ENCODE assay signal across 8 cellular contexts in the genomic region with DNA sequence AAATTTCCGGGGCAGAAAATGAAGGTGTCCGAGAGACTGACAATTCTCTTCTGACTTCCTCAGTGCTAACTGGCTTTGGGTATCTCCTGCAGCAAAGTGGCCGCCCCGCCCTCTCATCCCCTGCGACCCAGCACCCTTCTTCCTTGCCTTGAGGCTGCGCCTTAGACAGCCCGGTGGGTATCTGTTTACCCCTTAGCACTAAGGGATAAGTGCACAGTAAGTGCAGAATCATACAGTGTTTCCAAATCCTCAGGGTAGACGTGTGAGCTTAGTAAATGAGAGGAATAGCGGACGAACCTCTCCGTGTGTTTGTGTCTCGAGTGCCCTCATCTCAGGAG. TPM values are rescaled to one million over a fixed set of nuclear protein-coding genes. Genes with fewer than 3 reads are reported as not detected.
DNase-seq lines count a peak whose midpoint lies in the region; ATAC-seq and TF ChIP-seq lines count a peak whose summit lies in the region.

No MANE protein-coding gene starts in this region.

- no peak for TF ChIP-seq CTCF in adrenal gland (IDR thresholded peaks at IDR 0.05)

- ATAC-seq in GM18907 (IDR thresholded peaks at IDR 0.05; ENCODE audit: unreplicated experiment) (peak; percentile 57), HG03039 (IDR thresholded peaks at IDR 0.05; ENCODE audit: unreplicated experiment) (peak; percentile 43)

- intact Hi-C loops in adrenal gland (cut with DNase I): no loop called here

- DNase-seq in adrenal gland (no peak), NCI-H2227 (lab: John Stamatoyannopoulos, UW; ENCODE audit: unreplicated experiment) (no peak), SKM-1 (lab: John Stamatoyannopoulos, UW; ENCODE audit: unreplicated experiment) (no peak), DMS79 (lab: John Stamatoyannopoulos, UW) (no peak)

- 0 to 2% (median 1%) methylated on average over 8 to 12 of the region's 12 CpGs for WGBS in adrenal gland, 4 donors

- H3K9me3 ChIP-seq in adrenal gland (replicated peaks in 1 of 3): no peaks in the 10 kb centered on the region

- no peak for TF ChIP-seq POLR2A in adrenal gland (IDR thresholded peaks at IDR 0.05)

- peak overlapping the region; percentile 37 to 98 (median 66) for H3K4me3 ChIP-seq in adrenal gland

- H3K27me3 ChIP-seq in adrenal gland (no peaks in the 10 kb centered on the region), layer of hippocampus (ENCODE audit: control insufficient read depth, insufficient read depth, low read length) (no peaks in the 10 kb centered on the region)

- no peaks in the 10 kb centered on the region for H3K36me3 ChIP-seq in adrenal gland (replicated peaks in 1 of 2)

- H3K4me1 ChIP-seq in adrenal gland (replicated peaks in 1 of 2): peaks cover 13 to 34% of the 10 kb centered on the region in 2 donors

- H3K27ac ChIP-seq in adrenal gland (peak overlapping the region in 4 of 5 donors; percentile 87 to 99 (median 94)), layer of hippocampus (ENCODE audit: low read depth, low read length) (peak overlapping the region; percentile 94), temporal lobe (ENCODE audit: low read depth, low read length) (peak overlapping the region; percentile 90)

RNA-seq across cellular contexts. Expression of a gene that starts 0.4 kb away (rescaled TPM):
- total RNA-seq in adrenal gland (10 to 100 TPM; 11.3 to 83.7 (median 31.6) TPM), temporal lobe (43.5 TPM)
- polyA plus RNA-seq in adrenal gland: 10 to 100 TPM; 34.5 to 47.6 (median 41.7) TPM
